Comparison of ENCODE assay signal across 8 cellular contexts in genomic region chr2:238169708-238170251, GRCh38. TPM values are rescaled to one million over a fixed set of nuclear protein-coding genes. Genes with fewer than 3 reads are reported as not detected.
A peak's percentile ranks its signal among the peaks of the same experiment; 100 is the strongest.
DNase-seq lines count a peak whose midpoint lies in the region; ATAC-seq and TF ChIP-seq lines count a peak whose summit lies in the region.

No MANE protein-coding gene starts in this region.

- no peaks in the 10 kb centered on the region for H3K27me3 ChIP-seq in tibial artery
- no peaks in the 10 kb centered on the region for H3K27me3 ChIP-seq in CD4-positive, alpha-beta T cell (ENCODE audit: control insufficient read depth, insufficient read depth, low read length)

- ATAC-seq in activated CD4-positive, alpha-beta T cell treated with anti-CD3 and anti-CD28 coated beads for 36 hours: peak; percentile 25
- ATAC-seq in CD4-positive, alpha-beta T cell (ENCODE audit: poor library complexity): no peak
- no peak for ATAC-seq in GM21723 (IDR thresholded peaks at IDR 0.05; ENCODE audit: unreplicated experiment)

- CTCF ChIA-PET in activated CD4-positive, alpha-beta T cell treated with anti-CD3 and anti-CD28 coated beads for 36 hours (lab: Charles Lee): no interaction called here
- CTCF ChIA-PET in CD4-positive, alpha-beta T cell (lab: Charles Lee): no interaction called here

- H3K27ac Mint-ChIP-seq in activated CD4-positive, alpha-beta T cell treated with anti-CD3 and anti-CD28 coated beads for 36 hours: peak overlapping the region; percentile 40
- H3K27ac Mint-ChIP-seq in CD4-positive, alpha-beta T cell: no peak overlapping the region

- peaks cover 5% of the 10 kb centered on the region for H3K4me1 Mint-ChIP-seq in activated CD4-positive, alpha-beta T cell treated with anti-CD3 and anti-CD28 coated beads for 36 hours
- H3K4me1 Mint-ChIP-seq in CD4-positive, alpha-beta T cell (ENCODE audit: low read depth): peaks cover 3% of the 10 kb centered on the region

- H3K36me3 ChIP-seq in tibial artery: peaks cover 33 to 73% (median 62%) of the 10 kb centered on the region in 3 donors

- H3K27ac ChIP-seq in angular gyrus (ENCODE audit: low read depth, low read length) (peak overlapping the region; percentile 38), tibial artery (peak overlapping the region; percentile 44 to 63)
- no peak overlapping the region for H3K27ac ChIP-seq in CD4-positive, alpha-beta T cell (ENCODE audit: low read depth, low read length)

- DNase-seq in activated CD4-positive, alpha-beta T cell treated with anti-CD3 and anti-CD28 coated beads for 36 hours: no peak
- DNase-seq in activated CD4-positive, alpha-beta T cell treated with anti-CD3 and anti-CD28 coated beads, Interleukin-2, amount 50 U/mL, for 1 hour: no peak
- DNase-seq in iris pigment epithelial cell (ENCODE audit: low read depth) (peak; percentile 96), tibial artery (peak; percentile 61 to 69)
- no peak for DNase-seq in CD4-positive, alpha-beta T cell
- DNase-seq in activated CD4-positive, alpha-beta T cell treated with anti-CD3 and anti-CD28 coated beads for 1 hour: no peak

- no peaks in the 10 kb centered on the region for H3K9me3 Mint-ChIP-seq in activated CD4-positive, alpha-beta T cell treated with anti-CD3 and anti-CD28 coated beads for 36 hours (ENCODE audit: low read depth)
- no peaks in the 10 kb centered on the region for H3K9me3 Mint-ChIP-seq in CD4-positive, alpha-beta T cell

- H3K4me1 ChIP-seq in tibial artery: peaks cover 0 to 38% (median 24%) of the 10 kb centered on the region in 4 donors

- no peak overlapping the region for H3K4me3 Mint-ChIP-seq in activated CD4-positive, alpha-beta T cell treated with anti-CD3 and anti-CD28 coated beads for 36 hours
- no peak overlapping the region for H3K4me3 Mint-ChIP-seq in CD4-positive, alpha-beta T cell

- intact Hi-C loops in activated CD4-positive, alpha-beta T cell treated with anti-CD3 and anti-CD28 coated beads for 36 hours (cut with DNase I, micrococcal nuclease): loop anchor here in 1 of 2 experiments (10.0 kb wide), 1 partner anchor 95 kb away; no protein-coding TSS in a partner anchor
- intact Hi-C loops in tibial artery (cut with DNase I; ENCODE audit: low total_unique reads): no loop called here
- intact Hi-C loops in CD4-positive, alpha-beta T cell (cut with DNase I, micrococcal nuclease): no loop called here

- no peak overlapping the region for H3K4me3 ChIP-seq in tibial artery

- POLR2A ChIA-PET in activated CD4-positive, alpha-beta T cell treated with anti-CD3 and anti-CD28 coated beads for 36 hours (lab: Charles Lee): interaction anchor here (0.6 kb wide), 1 partner anchor 27 kb away, joined by 4 read pairs; no protein-coding TSS in a partner anchor
- POLR2A ChIA-PET in CD4-positive, alpha-beta T cell (lab: Charles Lee): no interaction called here

- H3K27me3 Mint-ChIP-seq in activated CD4-positive, alpha-beta T cell treated with anti-CD3 and anti-CD28 coated beads for 36 hours: peaks cover 6% of the 10 kb centered on the region
- H3K27me3 Mint-ChIP-seq in CD4-positive, alpha-beta T cell: peaks cover 7% of the 10 kb centered on the region

- peaks cover 38% of the 10 kb centered on the region for H3K36me3 Mint-ChIP-seq in activated CD4-positive, alpha-beta T cell treated with anti-CD3 and anti-CD28 coated beads for 36 hours (ENCODE audit: low read depth)
- H3K36me3 Mint-ChIP-seq in CD4-positive, alpha-beta T cell (ENCODE audit: low read depth): peaks cover 69% of the 10 kb centered on the region

- no peaks in the 10 kb centered on the region for H3K9me3 ChIP-seq in tibial artery
- H3K9me3 ChIP-seq in CD4-positive, alpha-beta T cell (ENCODE audit: control insufficient read depth, low read length): no peaks in the 10 kb centered on the region

- no peak for TF ChIP-seq CTCF in tibial artery (IDR thresholded peaks at IDR 0.05)
- no peak for TF ChIP-seq CTCF in CD4-positive, alpha-beta T cell (IDR thresholded peaks at IDR 0.05)

RNA-seq across cellular contexts. Expression of gene ERFE, which starts 11.0 kb away (rescaled TPM):
- under 1 TPM; 0.07 to 0.39 TPM for total RNA-seq in activated CD4-positive, alpha-beta T cell treated with anti-CD3 and anti-CD28 coated beads for 36 hours
- not detected for total RNA-seq in CD4-positive, alpha-beta T cell

RNA-seq across cellular contexts. Expression of gene KLHL30, which starts 31.3 kb away (rescaled TPM):
- total RNA-seq in activated CD4-positive, alpha-beta T cell treated with anti-CD3 and anti-CD28 coated beads for 36 hours: not detected
- total RNA-seq in CD4-positive, alpha-beta T cell: not detected

RNA-seq across cellular contexts. Expression of gene ILKAP, which starts 33.7 kb away (rescaled TPM):
- 10 to 100 TPM; 39.2 to 44.3 TPM for total RNA-seq in activated CD4-positive, alpha-beta T cell treated with anti-CD3 and anti-CD28 coated beads for 36 hours
- 100 to 1,000 TPM; 133 to 143 TPM for total RNA-seq in CD4-positive, alpha-beta T cell

Comparison
In these comparisons a context has a peak if more than half of its experiments do, and no peak if none do; other contexts are left out.
1. DNase-seq: peak in iris pigment epithelial cell (single experiment) and tibial artery (2 of 2); none in activated CD4-positive, alpha-beta T cell treated with anti-CD3 and anti-CD28 coated beads for 36 hours (single experiment), activated CD4-positive, alpha-beta T cell treated with anti-CD3 and anti-CD28 coated beads, Interleukin-2, amount 50 U/mL, for 1 hour (single experiment), CD4-positive, alpha-beta T cell (0 of 10) and activated CD4-positive, alpha-beta T cell treated with anti-CD3 and anti-CD28 coated beads for 1 hour (single experiment).